In the genomic region with DNA sequence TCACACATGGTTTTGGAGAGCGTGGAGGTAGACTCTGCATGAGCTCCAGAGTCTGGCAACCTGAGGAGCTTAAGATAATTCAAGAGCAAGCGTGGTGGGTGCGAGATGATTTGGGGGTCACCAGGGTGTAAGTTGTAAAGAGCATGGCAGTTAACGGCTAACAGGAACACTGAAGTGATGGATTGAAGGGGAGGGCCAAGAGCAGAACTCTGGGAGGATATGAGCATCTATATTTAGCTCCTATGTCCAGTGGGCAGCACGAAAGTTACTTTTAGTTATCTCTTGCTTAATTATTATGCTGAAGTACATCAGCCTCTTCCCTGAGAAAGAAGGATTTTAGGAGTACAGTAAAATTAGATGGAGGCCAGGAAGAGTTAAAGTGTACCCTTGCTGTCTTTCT, we compare ENCODE assay signal across 22 cellular contexts.
A peak's percentile ranks its signal among the peaks of the same experiment; 100 is the strongest.
DNase-seq lines count a peak whose midpoint lies in the region; ATAC-seq and TF ChIP-seq lines count a peak whose summit lies in the region.
"Had no signal": no experiment of that assay in that cellular context is flagged by ENCODE, and none has a peak within 500 bp of the region (broad histone marks: within the 10 kb centered on the region; RNA-seq: fewer than 3 reads in every experiment).

No MANE protein-coding gene starts in this region.

- no peak for TF ChIP-seq CTCF in left ventricle myocardium inferior (IDR thresholded peaks at IDR 0.05; ENCODE audit: borderline replicate concordance)

- ATAC-seq in Right ventricle myocardium superior (ENCODE audit: poor library complexity): peak; percentile 69
- peak; percentile 66 to 81 for ATAC-seq in left cardiac atrium
- ATAC-seq in right cardiac atrium: peak; percentile 80 to 84
- no peak for ATAC-seq in HG02870 (IDR thresholded peaks at IDR 0.05; ENCODE audit: unreplicated experiment)
- ATAC-seq: A549, GM12878 had no signal

- 56% methylated on average over 5 of the region's 5 CpGs for WGBS in right cardiac atrium

- H3K4me3 ChIP-seq in left ventricle myocardium inferior: no peak overlapping the region
- no peak overlapping the region for H3K4me3 ChIP-seq in right cardiac atrium (ENCODE audit: low read length)
- H3K4me3 ChIP-seq: A549; BLaER1 treated with 17β-estradiol and CSF1 and Interleukin-3, amounts not matched to agents 10 nM and 100 nM; GM12878; GM23248 had no signal

- intact Hi-C loops in Right ventricle myocardium superior (cut with DNase I) (loop anchor here (10.0 kb wide), 1 partner anchor 223 kb away; no protein-coding TSS in a partner anchor), left ventricle myocardium inferior (cut with micrococcal nuclease) (no loop called here), left cardiac atrium (cut with DNase I) (loop anchor here in 1 of 2 donors (5.0 kb wide), 2 partner anchors 70 to 230 kb away; no protein-coding TSS in a partner anchor), right cardiac atrium (cut with DNase I) (loop anchor here in 1 of 4 donors (10.0 kb wide), 1 partner anchor 233 kb away; no protein-coding TSS in a partner anchor)

- DNase-seq in Right ventricle myocardium superior (no peak), left ventricle myocardium inferior (no peak), left cardiac atrium (no peak), right cardiac atrium (no peak), occipital lobe (lab: John Stamatoyannopoulos, UW) (no peak)
- DNase-seq: 8988T; ACHN; AML-193; BE2C; CD4-positive, alpha-beta T cell; CD8-positive, alpha-beta memory T cell; DMS 273 treated with DMSO at 0.1 percent for 48 hours; DMS79; EL; GDM1; GM23248; H7; HCEC 1CT had no signal

- peaks cover 10% of the 10 kb centered on the region for H3K4me1 ChIP-seq in left ventricle myocardium inferior
- peaks cover 4% of the 10 kb centered on the region for H3K4me1 ChIP-seq in right cardiac atrium (ENCODE audit: control insufficient read depth, insufficient read depth, low read length)
- H3K4me1 ChIP-seq: A549; BLaER1 treated with 17β-estradiol and CSF1 and Interleukin-3, amounts not matched to agents 10 nM and 100 nM had no signal

- no peaks in the 10 kb centered on the region for H3K27me3 ChIP-seq in left ventricle myocardium inferior (ENCODE audit: low read depth)
- H3K27me3 ChIP-seq in right cardiac atrium (ENCODE audit: control insufficient read depth, insufficient read depth): no peaks in the 10 kb centered on the region
- H3K27me3 ChIP-seq: BE2C; BLaER1 treated with 17β-estradiol and CSF1 and Interleukin-3, amounts not matched to agents 10 nM and 100 nM had no signal

- no peaks in the 10 kb centered on the region for H3K36me3 ChIP-seq in left ventricle myocardium inferior
- H3K36me3 ChIP-seq: BLaER1 treated with 17β-estradiol and CSF1 and Interleukin-3, amounts not matched to agents 10 nM and 100 nM had no signal

- H3K9me3 ChIP-seq in left ventricle myocardium inferior (replicated peaks) (no peaks in the 10 kb centered on the region), right cardiac atrium (ENCODE audit: control insufficient read depth, low read length) (no peaks in the 10 kb centered on the region)
- H3K9me3 ChIP-seq: A549; BE2C; BLaER1 treated with 17β-estradiol and CSF1 and Interleukin-3, amounts not matched to agents 10 nM and 100 nM had no signal

- H3K27ac ChIP-seq in left ventricle myocardium inferior (replicated peaks): no peak overlapping the region
- peak overlapping the region; percentile 58 for H3K27ac ChIP-seq in right cardiac atrium (ENCODE audit: low read length)
- H3K27ac ChIP-seq: A549; BLaER1 treated with 17β-estradiol and CSF1 and Interleukin-3, amounts not matched to agents 10 nM and 100 nM; GM23248 had no signal
